Comparison of ENCODE assay signal across 8 cellular contexts in genomic region chr1:23100074-23100748, GRCh38.
DNase-seq lines count a peak whose midpoint lies in the region; ATAC-seq and TF ChIP-seq lines count a peak whose summit lies in the region.

No MANE protein-coding gene starts in this region.

- H3K4me3 ChIP-seq in gastroesophageal sphincter (no peak overlapping the region), skeletal muscle tissue (ENCODE audit: low read length in 3 of 3) (no peak overlapping the region)

- peaks cover 3 to 5% of the 10 kb centered on the region in 2 donors for H3K36me3 Mint-ChIP-seq in activated T-cell treated with anti-CD3 and anti-CD28 coated beads, Interleukin-2, amount 50 U/mL, for 72 hours (ENCODE audit: insufficient read depth in 2 of 2)

- H3K4me1 ChIP-seq in gastroesophageal sphincter (peaks cover 21 to 58% (median 32%) of the 10 kb centered on the region in 3 donors), skeletal muscle tissue (ENCODE audit: control insufficient read depth in 3 of 3, insufficient read depth in 3 of 3, low read length in 3 of 3) (peaks cover 15 to 27% (median 15%) of the 10 kb centered on the region in 3 donors)

- 45 to 60% methylated on average over 1 to 3 of the region's 3 CpGs for WGBS in gastroesophageal sphincter (ENCODE audit: low coverage in 1 of 2), 2 donors

- TF ChIP-seq CTCF in gastroesophageal sphincter (IDR thresholded peaks at IDR 0.05) = peak in 1 of 4 experiments; percentile 34

- TF ChIP-seq POLR2A in gastroesophageal sphincter (IDR thresholded peaks at IDR 0.05) = no peak

- peak; percentile 85 to 89 for ATAC-seq in activated T-cell treated with anti-CD3 and anti-CD28 coated beads, Interleukin-2, amount 50 U/mL, for 72 hours (replicated peaks in 1 of 2)
- ATAC-seq in gastroesophageal sphincter (peak; percentile 86), HG02610 (IDR thresholded peaks at IDR 0.05; ENCODE audit: unreplicated experiment) (no peak), HG03442 (IDR thresholded peaks at IDR 0.05; ENCODE audit: unreplicated experiment) (no peak), GM18861 (IDR thresholded peaks at IDR 0.05; ENCODE audit: unreplicated experiment) (no peak)

- DNase-seq in EH (ENCODE audit: low read depth) (peak; percentile 98), NCI-H146 (lab: John Stamatoyannopoulos, UW) (peak; percentile 15)
- peak; percentile 60 to 68 for DNase-seq in activated T-cell treated with anti-CD3 and anti-CD28 coated beads, Interleukin-2, amount 50 U/mL, for 72 hours

- no peaks in the 10 kb centered on the region for H3K27me3 ChIP-seq in gastroesophageal sphincter
- H3K27me3 ChIP-seq in skeletal muscle tissue (ENCODE audit: control insufficient read depth in 3 of 3, insufficient read depth in 3 of 3, low read length in 3 of 3) = no peaks in the 10 kb centered on the region

- H3K9ac ChIP-seq in skeletal muscle tissue (ENCODE audit: low read depth in 1 of 3, low read length in 3 of 3) = peak overlapping the region in 1 of 3 donors; percentile 45

- no peak for TF ChIP-seq EP300 in gastroesophageal sphincter (IDR thresholded peaks at IDR 0.05)

- H3K4me1 Mint-ChIP-seq in activated T-cell treated with anti-CD3 and anti-CD28 coated beads, Interleukin-2, amount 50 U/mL, for 72 hours (ENCODE audit: low read depth) = peaks cover 55% of the 10 kb centered on the region

- H3K27ac ChIP-seq in gastroesophageal sphincter (peak overlapping the region; percentile 34 to 69 (median 60)), skeletal muscle tissue (ENCODE audit: low read depth, low read length) (peak overlapping the region; percentile 19)

- peak overlapping the region; percentile 80 for H3K27ac Mint-ChIP-seq in activated T-cell treated with anti-CD3 and anti-CD28 coated beads, Interleukin-2, amount 50 U/mL, for 72 hours

- no peaks in the 10 kb centered on the region for H3K9me3 ChIP-seq in gastroesophageal sphincter
- no peaks in the 10 kb centered on the region for H3K9me3 ChIP-seq in skeletal muscle tissue (ENCODE audit: control insufficient read depth in 3 of 3, low read length in 3 of 3)

- peak overlapping the region; percentile 63 to 69 for H3K4me3 Mint-ChIP-seq in activated T-cell treated with anti-CD3 and anti-CD28 coated beads, Interleukin-2, amount 50 U/mL, for 72 hours

- no peaks in the 10 kb centered on the region for H3K36me3 ChIP-seq in gastroesophageal sphincter
- H3K36me3 ChIP-seq in skeletal muscle tissue (ENCODE audit: control insufficient read depth in 3 of 3, insufficient read depth in 3 of 3, low read length in 3 of 3) = no peaks in the 10 kb centered on the region

- H3K27me3 Mint-ChIP-seq in activated T-cell treated with anti-CD3 and anti-CD28 coated beads, Interleukin-2, amount 50 U/mL, for 72 hours (ENCODE audit: low read depth) = no peaks in the 10 kb centered on the region

- no peaks in the 10 kb centered on the region for H3K9me3 Mint-ChIP-seq in activated T-cell treated with anti-CD3 and anti-CD28 coated beads, Interleukin-2, amount 50 U/mL, for 72 hours

Comparison
In these comparisons a context has a peak if more than half of its experiments do, and no peak if none do; other contexts are left out.
1. DNase-seq: peak in every context shown above with its lines; median percentile 98 in EH; 64 in activated T-cell treated with anti-CD3 and anti-CD28 coated beads, Interleukin-2, amount 50 U/mL, for 72 hours; 15 in NCI-H146.
2. ATAC-seq: peak in activated T-cell treated with anti-CD3 and anti-CD28 coated beads, Interleukin-2, amount 50 U/mL, for 72 hours (2 of 2) and gastroesophageal sphincter (single experiment); none in HG02610 (single experiment), HG03442 (single experiment) and GM18861 (single experiment).